In the genomic region with DNA sequence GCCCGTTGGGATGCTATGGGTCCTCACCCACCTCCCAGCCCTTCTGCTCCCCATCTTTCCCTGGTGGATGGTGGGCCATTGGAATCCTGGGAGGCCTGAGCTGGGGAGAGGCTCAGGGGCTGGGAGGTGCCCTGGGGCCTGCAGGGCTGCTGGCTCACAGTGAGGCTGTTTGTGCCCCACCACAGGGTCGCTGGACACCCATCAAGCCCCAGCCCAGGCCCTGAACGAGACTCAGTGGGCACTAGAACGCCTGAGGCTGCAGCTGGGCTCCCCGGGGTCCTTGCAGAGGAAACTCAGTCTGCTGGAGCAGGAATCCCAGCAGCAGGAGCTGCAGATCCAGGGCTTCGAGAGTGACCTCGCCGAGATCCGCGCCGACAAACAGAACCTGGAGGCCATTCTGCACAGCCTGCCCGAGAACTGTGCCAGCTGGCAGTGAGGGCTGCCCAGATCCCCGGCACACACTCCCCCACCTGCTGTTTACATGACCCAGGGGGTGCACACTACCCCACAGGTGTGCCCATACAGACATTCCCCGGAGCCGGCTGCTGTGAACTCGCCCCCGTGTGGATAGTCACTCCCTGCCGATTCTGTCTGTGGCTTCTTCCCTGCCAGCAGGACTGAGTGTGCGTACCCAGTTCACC, we compare ENCODE assay signal across 1 cellular context.
TF ChIP-seq lines count a peak whose summit lies in the region.

No MANE protein-coding gene starts in this region.

TF ChIP-seq in H1, 55 proteins besides CTCF, POLR2A, EP300 and RAD21:
- TF ChIP-seq, protein P1, sequence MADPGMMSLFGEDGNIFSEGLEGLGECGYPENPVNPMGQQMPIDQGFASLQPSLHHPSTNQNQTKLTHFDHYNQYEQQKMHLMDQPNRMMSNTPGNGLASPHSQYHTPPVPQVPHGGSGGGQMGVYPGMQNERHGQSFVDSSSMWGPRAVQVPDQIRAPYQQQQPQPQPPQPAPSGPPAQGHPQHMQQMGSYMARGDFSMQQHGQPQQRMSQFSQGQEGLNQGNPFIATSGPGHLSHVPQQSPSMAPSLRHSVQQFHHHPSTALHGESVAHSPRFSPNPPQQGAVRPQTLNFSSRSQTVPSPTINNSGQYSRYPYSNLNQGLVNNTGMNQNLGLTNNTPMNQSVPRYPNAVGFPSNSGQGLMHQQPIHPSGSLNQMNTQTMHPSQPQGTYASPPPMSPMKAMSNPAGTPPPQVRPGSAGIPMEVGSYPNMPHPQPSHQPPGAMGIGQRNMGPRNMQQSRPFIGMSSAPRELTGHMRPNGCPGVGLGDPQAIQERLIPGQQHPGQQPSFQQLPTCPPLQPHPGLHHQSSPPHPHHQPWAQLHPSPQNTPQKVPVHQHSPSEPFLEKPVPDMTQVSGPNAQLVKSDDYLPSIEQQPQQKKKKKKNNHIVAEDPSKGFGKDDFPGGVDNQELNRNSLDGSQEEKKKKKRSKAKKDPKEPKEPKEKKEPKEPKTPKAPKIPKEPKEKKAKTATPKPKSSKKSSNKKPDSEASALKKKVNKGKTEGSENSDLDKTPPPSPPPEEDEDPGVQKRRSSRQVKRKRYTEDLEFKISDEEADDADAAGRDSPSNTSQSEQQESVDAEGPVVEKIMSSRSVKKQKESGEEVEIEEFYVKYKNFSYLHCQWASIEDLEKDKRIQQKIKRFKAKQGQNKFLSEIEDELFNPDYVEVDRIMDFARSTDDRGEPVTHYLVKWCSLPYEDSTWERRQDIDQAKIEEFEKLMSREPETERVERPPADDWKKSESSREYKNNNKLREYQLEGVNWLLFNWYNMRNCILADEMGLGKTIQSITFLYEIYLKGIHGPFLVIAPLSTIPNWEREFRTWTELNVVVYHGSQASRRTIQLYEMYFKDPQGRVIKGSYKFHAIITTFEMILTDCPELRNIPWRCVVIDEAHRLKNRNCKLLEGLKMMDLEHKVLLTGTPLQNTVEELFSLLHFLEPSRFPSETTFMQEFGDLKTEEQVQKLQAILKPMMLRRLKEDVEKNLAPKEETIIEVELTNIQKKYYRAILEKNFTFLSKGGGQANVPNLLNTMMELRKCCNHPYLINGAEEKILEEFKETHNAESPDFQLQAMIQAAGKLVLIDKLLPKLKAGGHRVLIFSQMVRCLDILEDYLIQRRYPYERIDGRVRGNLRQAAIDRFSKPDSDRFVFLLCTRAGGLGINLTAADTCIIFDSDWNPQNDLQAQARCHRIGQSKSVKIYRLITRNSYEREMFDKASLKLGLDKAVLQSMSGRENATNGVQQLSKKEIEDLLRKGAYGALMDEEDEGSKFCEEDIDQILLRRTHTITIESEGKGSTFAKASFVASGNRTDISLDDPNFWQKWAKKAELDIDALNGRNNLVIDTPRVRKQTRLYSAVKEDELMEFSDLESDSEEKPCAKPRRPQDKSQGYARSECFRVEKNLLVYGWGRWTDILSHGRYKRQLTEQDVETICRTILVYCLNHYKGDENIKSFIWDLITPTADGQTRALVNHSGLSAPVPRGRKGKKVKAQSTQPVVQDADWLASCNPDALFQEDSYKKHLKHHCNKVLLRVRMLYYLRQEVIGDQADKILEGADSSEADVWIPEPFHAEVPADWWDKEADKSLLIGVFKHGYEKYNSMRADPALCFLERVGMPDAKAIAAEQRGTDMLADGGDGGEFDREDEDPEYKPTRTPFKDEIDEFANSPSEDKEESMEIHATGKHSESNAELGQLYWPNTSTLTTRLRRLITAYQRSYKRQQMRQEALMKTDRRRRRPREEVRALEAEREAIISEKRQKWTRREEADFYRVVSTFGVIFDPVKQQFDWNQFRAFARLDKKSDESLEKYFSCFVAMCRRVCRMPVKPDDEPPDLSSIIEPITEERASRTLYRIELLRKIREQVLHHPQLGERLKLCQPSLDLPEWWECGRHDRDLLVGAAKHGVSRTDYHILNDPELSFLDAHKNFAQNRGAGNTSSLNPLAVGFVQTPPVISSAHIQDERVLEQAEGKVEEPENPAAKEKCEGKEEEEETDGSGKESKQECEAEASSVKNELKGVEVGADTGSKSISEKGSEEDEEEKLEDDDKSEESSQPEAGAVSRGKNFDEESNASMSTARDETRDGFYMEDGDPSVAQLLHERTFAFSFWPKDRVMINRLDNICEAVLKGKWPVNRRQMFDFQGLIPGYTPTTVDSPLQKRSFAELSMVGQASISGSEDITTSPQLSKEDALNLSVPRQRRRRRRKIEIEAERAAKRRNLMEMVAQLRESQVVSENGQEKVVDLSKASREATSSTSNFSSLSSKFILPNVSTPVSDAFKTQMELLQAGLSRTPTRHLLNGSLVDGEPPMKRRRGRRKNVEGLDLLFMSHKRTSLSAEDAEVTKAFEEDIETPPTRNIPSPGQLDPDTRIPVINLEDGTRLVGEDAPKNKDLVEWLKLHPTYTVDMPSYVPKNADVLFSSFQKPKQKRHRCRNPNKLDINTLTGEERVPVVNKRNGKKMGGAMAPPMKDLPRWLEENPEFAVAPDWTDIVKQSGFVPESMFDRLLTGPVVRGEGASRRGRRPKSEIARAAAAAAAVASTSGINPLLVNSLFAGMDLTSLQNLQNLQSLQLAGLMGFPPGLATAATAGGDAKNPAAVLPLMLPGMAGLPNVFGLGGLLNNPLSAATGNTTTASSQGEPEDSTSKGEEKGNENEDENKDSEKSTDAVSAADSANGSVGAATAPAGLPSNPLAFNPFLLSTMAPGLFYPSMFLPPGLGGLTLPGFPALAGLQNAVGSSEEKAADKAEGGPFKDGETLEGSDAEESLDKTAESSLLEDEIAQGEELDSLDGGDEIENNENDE (IDR thresholded peaks at IDR 0.05; ENCODE audit: insufficient replicate concordance, low read length), result no peak
- no peak for TF ChIP-seq JUND (IDR thresholded peaks at IDR 0.05; ENCODE audit: low read length)
- no peak for TF ChIP-seq CBX5 (IDR thresholded peaks at IDR 0.05; ENCODE audit: low read depth, low read length)
